In the genomic region with DNA sequence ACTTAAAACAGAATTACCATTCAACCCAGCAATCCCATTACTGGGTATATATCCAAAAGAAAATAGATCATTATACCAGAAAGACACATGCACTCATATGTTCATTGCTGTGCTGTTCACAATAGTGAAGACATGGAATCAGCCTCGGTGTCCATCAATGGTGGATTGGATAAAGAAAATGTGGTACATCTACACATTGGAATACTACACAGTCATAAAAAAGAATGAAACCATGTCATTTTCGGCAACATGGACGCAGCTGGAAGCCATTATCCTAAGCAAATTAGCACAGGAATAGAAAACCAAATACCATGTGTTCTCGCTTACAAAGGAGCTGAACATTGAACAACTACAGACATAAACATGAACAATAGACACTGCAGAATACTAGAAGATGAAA, we compare ENCODE assay signal across 25 cellular contexts.
"Had no signal": no experiment of that assay in that cellular context is flagged by ENCODE, and none has a peak within 500 bp of the region (broad histone marks: within the 10 kb centered on the region; RNA-seq: fewer than 3 reads in every experiment).

No MANE protein-coding gene starts in this region.

- H3K27me3 Mint-ChIP-seq: dendritic cell treated with granulocyte-macrophage colony-stimulating factor and Interleukin-4, amounts not matched to agents 40 ng/mL and 50 ng/mL, for 4 days; effector memory CD8-positive, alpha-beta T cell had no signal

- H3K27me3 ChIP-seq: gastrocnemius medialis, left lung had no signal

- H3K9me3 Mint-ChIP-seq: effector memory CD8-positive, alpha-beta T cell had no signal

- H3K9me3 ChIP-seq: esophagus squamous epithelium, gastrocnemius medialis, lower lobe of right lung, mucosa of descending colon had no signal

- ATAC-seq: effector memory CD8-positive, alpha-beta T cell; esophagus mucosa; gastrocnemius medialis; heart right ventricle; left cardiac atrium; left ventricle myocardium superior; lower lobe of right lung; mucosa of descending colon; naive thymus-derived CD8-positive, alpha-beta T cell had no signal

- DNase-seq: cortex of kidney; effector CD8-positive, alpha-beta T cell; effector memory CD8-positive, alpha-beta T cell; endodermal cell; erythroblast; esophagus squamous epithelium; foreskin fibroblast; foreskin melanocyte; gastrocnemius medialis; glutamatergic neuron; head of caudate nucleus; heart right ventricle; hippocampal formation; left cardiac atrium; left lung; left ventricle myocardium superior; lower lobe of right lung; mesenchymal stem cell; mucosa of descending colon; naive B cell; naive thymus-derived CD8-positive, alpha-beta T cell had no signal

- H3K4me3 ChIP-seq: esophagus squamous epithelium, gastrocnemius medialis, heart right ventricle, left lung, lower lobe of right lung, mucosa of descending colon had no signal

- H3K27ac ChIP-seq: epithelial cell of prostate, esophagus squamous epithelium, gastrocnemius medialis, heart right ventricle, left lung, lower lobe of right lung had no signal

- H3K4me1 ChIP-seq: esophagus squamous epithelium, gastrocnemius medialis, heart right ventricle, left lung, lower lobe of right lung had no signal

- H3K4me1 Mint-ChIP-seq: mesothelial cell of epicardium; naive B cell; naive thymus-derived CD8-positive, alpha-beta T cell had no signal

- H3K36me3 Mint-ChIP-seq: mesothelial cell of epicardium; naive B cell; naive thymus-derived CD8-positive, alpha-beta T cell had no signal

- H3K4me3 Mint-ChIP-seq: dendritic cell treated with granulocyte-macrophage colony-stimulating factor and Interleukin-4, amounts not matched to agents 40 ng/mL and 50 ng/mL, for 4 days; effector memory CD8-positive, alpha-beta T cell; endodermal cell; mesothelial cell of epicardium; naive B cell; naive thymus-derived CD8-positive, alpha-beta T cell had no signal

- H3K27ac Mint-ChIP-seq: dendritic cell treated with granulocyte-macrophage colony-stimulating factor and Interleukin-4, amounts not matched to agents 40 ng/mL and 50 ng/mL, for 4 days; effector memory CD8-positive, alpha-beta T cell; endodermal cell; mesothelial cell of epicardium; naive B cell; naive thymus-derived CD8-positive, alpha-beta T cell had no signal

- H3K36me3 ChIP-seq: esophagus squamous epithelium, gastrocnemius medialis, heart right ventricle, left lung, lower lobe of right lung had no signal
